ENCODE assay signal across 8 cellular contexts in genomic region chr17:17913695-17914332, GRCh38. TPM values are rescaled to one million over a fixed set of nuclear protein-coding genes. Genes with fewer than 3 reads are reported as not detected.
DNase-seq lines count a peak whose midpoint lies in the region; ATAC-seq and TF ChIP-seq lines count a peak whose summit lies in the region.

No MANE protein-coding gene starts in this region.

- no peak overlapping the region for H4K8ac ChIP-seq in H9 (replicated peaks; ENCODE audit: insufficient read length, low read depth, low read length)

- TF ChIP-seq CTCF in H9 (conservative IDR thresholded peaks at IDR 0.05) (no peak), nephron progenitor cell (IDR thresholded peaks at IDR 0.05) (no peak)

- H3K4me1 Mint-ChIP-seq in H9 (peaks cover 16 to 18% of the 10 kb centered on the region in 2 experiments), nephron progenitor cell (peaks cover 41% of the 10 kb centered on the region)

- H3K4me2 ChIP-seq in H9 (ENCODE audit: insufficient read depth, insufficient read length, low read length), result no peak overlapping the region

- H2AK5ac ChIP-seq in H9 (ENCODE audit: insufficient read length, low read length), result no peak overlapping the region

- H4K91ac ChIP-seq in H9 (ENCODE audit: insufficient read length, low read depth, low read length), result no peak overlapping the region

- no peak overlapping the region for H3K23ac ChIP-seq in H9 (ENCODE audit: insufficient read length, low read depth, low read length)

- H3K4me1 ChIP-seq in H9 (ENCODE audit: insufficient read depth, low read length) (no peaks in the 10 kb centered on the region; the same call in 1 of the 2 replicates), esophagus (ENCODE audit: control insufficient read depth in 2 of 2, insufficient read depth in 2 of 2, low read length in 1 of 2) (peaks cover 0 to 13% of the 10 kb centered on the region in 2 donors)

- H3K36me3 Mint-ChIP-seq in H9 (ENCODE audit: insufficient read depth in 1 of 3, low read depth in 3 of 3) (peaks cover 0 to 3% (median 0%) of the 10 kb centered on the region in 3 experiments; a peak in 3 of 7 replicates), nephron progenitor cell (ENCODE audit: low read depth) (peaks cover 18% of the 10 kb centered on the region)

- no peak overlapping the region for H3K56ac ChIP-seq in H9 (ENCODE audit: insufficient read length, low read depth, low read length)

- H4K5ac ChIP-seq in H9 (ENCODE audit: insufficient read length, low read depth, low read length), result no peak overlapping the region

- H2BK12ac ChIP-seq in H9 (ENCODE audit: insufficient read length, low read depth, low read length), result no peak overlapping the region

- H3K27me3 ChIP-seq in H9 (ENCODE audit: insufficient read depth, low read length) (no peaks in the 10 kb centered on the region), esophagus (ENCODE audit: control insufficient read depth in 1 of 2, insufficient read depth in 2 of 2, low read length in 2 of 2) (no peaks in the 10 kb centered on the region)

- no peak overlapping the region for H2BK20ac ChIP-seq in H9 (ENCODE audit: low read depth, low read length, poor library complexity, severe bottlenecking)

- no peak overlapping the region for H3K14ac ChIP-seq in H9 (ENCODE audit: insufficient read depth, low read length)

- H3K79me1 ChIP-seq in H9 (ENCODE audit: insufficient read depth, low read depth, low read length, poor library complexity, severe bottlenecking), result no peaks in the 10 kb centered on the region

- WGBS in H9 (ENCODE audit: extremely low coverage, insufficient read length, low lambda C conversion rate), result no CpG with 5 or more reads among the region's 4 CpGs
- 14 to 32% methylated on average over 4 of the region's 4 CpGs for WGBS in esophagus, 2 donors

- H3K4me3 ChIP-seq in esophagus (ENCODE audit: low read depth in 1 of 2, low read length in 2 of 2), result no peak overlapping the region

- no peak overlapping the region for H2AFZ ChIP-seq in H9 (ENCODE audit: low read length)

- H3K36me3 ChIP-seq in esophagus (ENCODE audit: control insufficient read depth in 2 of 2, insufficient read depth in 2 of 2, low read length in 1 of 2), result no peaks in the 10 kb centered on the region

- H3K27ac ChIP-seq in H9 (ENCODE audit: insufficient read length, low read depth, low read length) (no peak overlapping the region), esophagus (ENCODE audit: low read depth in 2 of 2, low read length in 1 of 2) (peak overlapping the region; percentile 88 to 91)

- no peak overlapping the region for H3K4ac ChIP-seq in H9 (ENCODE audit: low read depth, low read length)

- no peaks in the 10 kb centered on the region for H3K27me3 Mint-ChIP-seq in H9 (ENCODE audit: low read depth)
- H3K27me3 Mint-ChIP-seq in nephron progenitor cell (ENCODE audit: low read depth, poor library complexity), result peaks cover 6% of the 10 kb centered on the region

- no peak for ATAC-seq in HG03045 (IDR thresholded peaks at IDR 0.05; ENCODE audit: unreplicated experiment)

- H3K79me2 ChIP-seq in H9 (ENCODE audit: insufficient read depth, low read length), result no peaks in the 10 kb centered on the region

- no peak overlapping the region for H3T11ph ChIP-seq in H9 (ENCODE audit: low read length)

- H3K9ac ChIP-seq in H9 (ENCODE audit: extremely low read depth, insufficient read length, low read length), result no peak overlapping the region

- H2BK120ac ChIP-seq in H9 (ENCODE audit: low read depth, low read length, poor library complexity, severe bottlenecking), result no peak overlapping the region

- peaks cover 2 to 3% of the 10 kb centered on the region in 2 experiments; a peak in 3 of 5 replicates for H3K9me3 Mint-ChIP-seq in H9
- H3K9me3 Mint-ChIP-seq in nephron progenitor cell, result peaks cover 19% of the 10 kb centered on the region

- DNase-seq in AG08395 (ENCODE audit: low spot score) (peak; percentile 89), H9 (peak; percentile 92), NCI-H2171 (lab: John Stamatoyannopoulos, UW) (peak; percentile 95), nephron progenitor cell (peak; percentile 67), AML-193 (lab: John Stamatoyannopoulos, UW) (no peak)
- DNase-seq in activated CD4-positive, alpha-beta T cell treated with anti-CD3 and anti-CD28 coated beads, Interleukin-2, amount 50 U/mL, for 48 hours, result peak; percentile 31 to 44

- H3K4me3 Mint-ChIP-seq in H9 (no peak overlapping the region), nephron progenitor cell (peak overlapping the region; percentile 46)

- H3K18ac ChIP-seq in H9 (ENCODE audit: insufficient read length, low read depth, low read length), result no peak overlapping the region

- no peaks in the 10 kb centered on the region for H3K9me3 ChIP-seq in H9 (ENCODE audit: control insufficient read depth, low read depth, low read length)
- H3K9me3 ChIP-seq in esophagus (ENCODE audit: control insufficient read depth in 2 of 2, insufficient read depth in 1 of 2, low read depth in 1 of 2, low read length in 1 of 2), result no peaks in the 10 kb centered on the region

- H4K20me1 ChIP-seq in H9 (ENCODE audit: control insufficient read depth, insufficient read depth, insufficient read length), result no peaks in the 10 kb centered on the region

- no peaks in the 10 kb centered on the region for H3K23me2 ChIP-seq in H9 (ENCODE audit: insufficient read length, low read depth, low read length, poor library complexity, severe bottlenecking)

- H2BK5ac ChIP-seq in H9 (ENCODE audit: insufficient read length, low read length), result no peak overlapping the region

- no peak overlapping the region for H2BK15ac ChIP-seq in H9 (ENCODE audit: low read depth, low read length)

- H3K27ac Mint-ChIP-seq in H9 (peak overlapping the region in 2 of 3 experiments; percentile 51 to 84; a peak in 2 of 7 replicates), nephron progenitor cell (peak overlapping the region; percentile 56)

RNA-seq across cellular contexts. Expression of gene TOM1L2, which starts 58.4 kb away (rescaled TPM):
- total RNA-seq in H9 (2021), result 4.6 and 5.1 TPM in 2 replicates
- 10 to 100 TPM; 49.9 to 83.2 TPM for polyA plus RNA-seq in esophagus

RNA-seq across cellular contexts. Expression of gene DRC3, which starts 58.8 kb away (rescaled TPM):
- total RNA-seq in H9 (2021), result 0.31 and 0.68 TPM in 2 replicates
- 1 to 10 TPM in 1 of 2 donors, under 1 TPM in 1; 0.72 to 1.4 TPM for polyA plus RNA-seq in esophagus

Comparison
In these comparisons a context has a peak if more than half of its experiments do, and no peak if none do; other contexts are left out.
1. DNase-seq: peak in AG08395 (single experiment), H9 (single experiment), NCI-H2171 (single experiment), activated CD4-positive, alpha-beta T cell treated with anti-CD3 and anti-CD28 coated beads, Interleukin-2, amount 50 U/mL, for 48 hours (2 of 2) and nephron progenitor cell (single experiment); none in AML-193 (0 of 2).